ENCODE assay signal across 18 cellular contexts in the genomic region with DNA sequence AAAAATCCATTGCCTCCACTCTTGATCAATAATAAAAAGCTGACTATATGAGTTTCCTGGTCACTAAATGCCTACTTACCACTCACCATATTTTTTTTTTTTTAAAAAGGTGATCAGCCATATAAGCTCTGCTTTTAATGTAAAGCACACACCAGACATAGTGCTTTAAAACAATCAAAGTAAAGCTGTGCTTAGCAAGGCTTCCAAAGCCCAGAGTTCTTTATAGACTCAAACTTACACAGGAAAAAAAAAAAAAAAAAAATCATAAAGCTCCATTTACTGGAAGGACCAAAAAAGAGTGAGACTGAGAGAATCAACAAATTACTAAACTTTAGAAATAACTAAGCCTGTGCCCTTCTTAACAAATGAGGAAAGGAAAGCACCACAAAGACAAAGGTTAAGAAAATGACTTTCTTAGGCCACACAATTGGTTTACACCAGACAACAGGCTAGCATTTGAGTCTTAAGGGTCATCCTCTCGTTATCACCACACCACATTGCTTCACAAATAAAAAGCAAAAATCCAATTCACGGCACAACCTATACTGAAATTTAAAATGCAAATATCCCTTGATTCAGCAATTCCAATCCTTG. TPM values are rescaled to one million over a fixed set of nuclear protein-coding genes. Genes with fewer than 3 reads are reported as not detected.
A peak's percentile ranks its signal among the peaks of the same experiment; 100 is the strongest.
DNase-seq lines count a peak whose midpoint lies in the region; ATAC-seq and TF ChIP-seq lines count a peak whose summit lies in the region.
"Had no signal": no experiment of that assay in that cellular context is flagged by ENCODE, and none has a peak within 500 bp of the region (broad histone marks: within the 10 kb centered on the region; RNA-seq: fewer than 3 reads in every experiment).

No MANE protein-coding gene starts in this region.

- H3K4me3 ChIP-seq in CD4-positive, CD25-positive, alpha-beta regulatory T cell (ENCODE audit: low read depth, low read length): no peak overlapping the region
- H3K4me3 ChIP-seq: Peyer's patch had no signal

- no peak for TF ChIP-seq CTCF in chondrocyte (IDR thresholded peaks at IDR 0.05)

- H3K27me3 ChIP-seq in CD4-positive, CD25-positive, alpha-beta regulatory T cell (ENCODE audit: control insufficient read depth, insufficient read depth, low read length): no peaks in the 10 kb centered on the region
- H3K27me3 ChIP-seq: BE2C, Peyer's patch had no signal

- H3K4me1 ChIP-seq in CD4-positive, CD25-positive, alpha-beta regulatory T cell (ENCODE audit: control insufficient read depth, insufficient read depth, low read length, poor library complexity, severe bottlenecking): peaks cover 12% of the 10 kb centered on the region
- H3K4me1 ChIP-seq: BE2C, Peyer's patch had no signal

- peaks cover 1% of the 10 kb centered on the region for H3K36me3 ChIP-seq in CD4-positive, CD25-positive, alpha-beta regulatory T cell (ENCODE audit: control insufficient read depth, insufficient read depth, low read length)
- H3K36me3 ChIP-seq: BE2C, Peyer's patch had no signal

- H3K9me3 Mint-ChIP-seq in activated T-cell treated with anti-CD3 and anti-CD28 coated beads, Interleukin-2, amount 50 U/mL, for 4 hours: no peaks in the 10 kb centered on the region
- H3K9me3 Mint-ChIP-seq in CD4-positive, CD25-positive, alpha-beta regulatory T cell: no peaks in the 10 kb centered on the region
- no peaks in the 10 kb centered on the region for H3K9me3 Mint-ChIP-seq in chondrocyte (ENCODE audit: low read depth)

- H3K36me3 Mint-ChIP-seq in activated T-cell treated with anti-CD3 and anti-CD28 coated beads, Interleukin-2, amount 50 U/mL, for 4 hours (ENCODE audit: insufficient read depth): peaks cover 8% of the 10 kb centered on the region
- peaks cover 5% of the 10 kb centered on the region for H3K36me3 Mint-ChIP-seq in CD4-positive, CD25-positive, alpha-beta regulatory T cell
- H3K36me3 Mint-ChIP-seq in T-helper 17 cell (ENCODE audit: low read depth) (no peaks in the 10 kb centered on the region), chondrocyte (ENCODE audit: low read depth) (no peaks in the 10 kb centered on the region)

- DNase-seq in activated T-cell treated with anti-CD3 and anti-CD28 coated beads, Interleukin-2, amount 50 U/mL, for 4 hours: no peak
- no peak for DNase-seq in activated T-cell treated with anti-CD3 and anti-CD28 coated beads, Interleukin-2, amount 50 U/mL, for 1 hour
- DNase-seq in CD4-positive, CD25-positive, alpha-beta regulatory T cell: no peak
- no peak for DNase-seq in T-helper 17 cell
- no peak for DNase-seq in chondrocyte (ENCODE audit: low spot score)
- DNase-seq in islet precursor cell: no peak
- DNase-seq in iPS-NIHi11 (ENCODE audit: low spot score): no peak
- DNase-seq: BE2C, COR-L47, DMS79 treated with DMSO at 0.1 percent for 48 hours, H7, Kasumi-1, NCI-H1694, NCI-H2081, NCI-H2171, NCI-H526, Peyer's patch had no signal

- no peak overlapping the region for H3K4me3 Mint-ChIP-seq in activated T-cell treated with anti-CD3 and anti-CD28 coated beads, Interleukin-2, amount 50 U/mL, for 4 hours
- H3K4me3 Mint-ChIP-seq in CD4-positive, CD25-positive, alpha-beta regulatory T cell: no peak overlapping the region
- H3K4me3 Mint-ChIP-seq in T-helper 17 cell: no peak overlapping the region
- H3K4me3 Mint-ChIP-seq in chondrocyte (ENCODE audit: unreplicated experiment): no peak overlapping the region

- no peaks in the 10 kb centered on the region for H3K27me3 Mint-ChIP-seq in activated T-cell treated with anti-CD3 and anti-CD28 coated beads, Interleukin-2, amount 50 U/mL, for 4 hours (ENCODE audit: low read depth)
- H3K27me3 Mint-ChIP-seq in CD4-positive, CD25-positive, alpha-beta regulatory T cell: no peaks in the 10 kb centered on the region
- H3K27me3 Mint-ChIP-seq in T-helper 17 cell: no peaks in the 10 kb centered on the region
- no peaks in the 10 kb centered on the region for H3K27me3 Mint-ChIP-seq in chondrocyte (ENCODE audit: low read depth)

- peaks cover 39% of the 10 kb centered on the region for H3K4me1 Mint-ChIP-seq in activated T-cell treated with anti-CD3 and anti-CD28 coated beads, Interleukin-2, amount 50 U/mL, for 4 hours (ENCODE audit: low read depth)
- H3K4me1 Mint-ChIP-seq in CD4-positive, CD25-positive, alpha-beta regulatory T cell: peaks cover 33 to 56% (median 39%) of the 10 kb centered on the region in 4 donors
- peaks cover 29% of the 10 kb centered on the region for H3K4me1 Mint-ChIP-seq in T-helper 17 cell
- peaks cover 45% of the 10 kb centered on the region for H3K4me1 Mint-ChIP-seq in chondrocyte (ENCODE audit: low read depth)

- no peaks in the 10 kb centered on the region for H3K9me3 ChIP-seq in CD4-positive, CD25-positive, alpha-beta regulatory T cell (ENCODE audit: control insufficient read depth in 2 of 2, low read length in 2 of 2)
- no peaks in the 10 kb centered on the region for H3K9me3 ChIP-seq in T-helper 17 cell (ENCODE audit: control insufficient read depth, low read length, poor library complexity, severe bottlenecking)
- H3K9me3 ChIP-seq: BE2C, Peyer's patch had no signal

- no peak overlapping the region for H3K27ac ChIP-seq in CD4-positive, CD25-positive, alpha-beta regulatory T cell (ENCODE audit: insufficient read depth, low read length, poor library complexity, severe bottlenecking)
- H3K27ac ChIP-seq: Peyer's patch had no signal

- peak overlapping the region in 2 of 3 donors; percentile 60 to 69 for H3K27ac Mint-ChIP-seq in CD4-positive, CD25-positive, alpha-beta regulatory T cell
- peak overlapping the region; percentile 47 for H3K27ac Mint-ChIP-seq in T-helper 17 cell
- H3K27ac Mint-ChIP-seq in chondrocyte (ENCODE audit: unreplicated experiment): peak overlapping the region; percentile 42

- ATAC-seq in activated T-cell treated with anti-CD3 and anti-CD28 coated beads, Interleukin-2, amount 50 U/mL, for 4 hours: peak; percentile 63 to 76
- no peak for ATAC-seq in CD4-positive, CD25-positive, alpha-beta regulatory T cell (ENCODE audit: low read depth in 2 of 2)
- no peak for ATAC-seq in T-helper 17 cell
- no peak for ATAC-seq in HG03095 (IDR thresholded peaks at IDR 0.05; ENCODE audit: unreplicated experiment)

RNA-seq across cellular contexts. Expression of a gene that starts 11.2 kb away (rescaled TPM):
- total RNA-seq in activated T-cell treated with anti-CD3 and anti-CD28 coated beads, Interleukin-2, amount 50 U/mL, for 4 hours: 10 to 100 TPM; 11.5 to 14.1 (median 13.2) TPM
- 64.2 TPM for total RNA-seq in CD4-positive, CD25-positive, alpha-beta regulatory T cell
- polyA plus RNA-seq in CD4-positive, CD25-positive, alpha-beta regulatory T cell: 10 to 100 TPM; 14.1 to 21.4 (median 17.3) TPM
- total RNA-seq in T-helper 17 cell (10 to 100 TPM; 37.4 to 38.2 TPM), chondrocyte (53.1 to 81.7 TPM (median 76.9 TPM) in 3 replicates)

Comparison
In these comparisons a context has a peak if more than half of its experiments do, and no peak if none do; other contexts are left out.
1. ATAC-seq: peak in activated T-cell treated with anti-CD3 and anti-CD28 coated beads, Interleukin-2, amount 50 U/mL, for 4 hours (2 of 2); none in CD4-positive, CD25-positive, alpha-beta regulatory T cell (0 of 2), T-helper 17 cell (single experiment) and HG03095 (single experiment).
2. Peak in every context shown above with its lines, with median percentiles within 50 percentile points of each other: H3K27ac Mint-ChIP-seq.